In the genomic region with DNA sequence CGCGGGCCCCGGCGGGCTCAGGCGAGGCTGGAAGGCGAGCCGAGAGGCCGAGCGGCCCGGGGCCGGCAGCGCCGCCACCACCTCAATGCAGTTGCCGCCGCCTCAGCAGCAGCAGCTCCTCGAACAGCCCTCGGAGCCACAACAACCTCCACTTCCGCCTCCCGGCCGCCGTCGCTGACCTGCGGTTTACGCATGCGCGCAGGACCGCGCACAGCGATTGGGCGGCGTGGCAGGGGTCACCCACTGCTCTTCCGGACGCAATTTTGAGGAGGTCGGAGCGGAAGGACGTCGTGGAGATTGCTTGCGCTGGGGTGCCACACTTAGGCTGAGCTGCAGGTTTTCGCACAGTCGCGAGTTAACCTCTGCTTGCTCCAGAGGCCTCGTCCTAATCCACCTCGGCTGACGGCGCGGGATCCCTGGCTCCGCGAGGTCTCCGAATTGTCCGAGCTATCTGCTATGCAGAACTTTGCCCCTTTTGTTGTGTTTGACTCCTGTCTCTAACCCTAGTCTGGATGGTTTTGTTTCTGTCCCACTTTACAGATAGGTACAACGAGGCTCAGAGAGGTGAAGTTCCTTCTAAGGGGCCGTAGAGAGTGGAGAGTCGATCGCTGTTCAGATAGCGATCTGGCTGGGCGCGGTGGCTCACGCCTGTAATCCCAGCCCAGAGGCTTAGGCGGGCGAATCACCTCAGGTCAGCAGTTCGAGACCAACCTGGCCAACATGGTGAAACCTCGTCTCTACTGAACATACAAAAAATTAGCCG, we compare ENCODE assay signal across 1 cellular context.
TF ChIP-seq lines count a peak whose summit lies in the region.

A gene (plus strand): TSS at position 243 of the 763 bp plus-strand sequence. CDS start 6,657 bp downstream, outside the sequence.
A gene with protein sequence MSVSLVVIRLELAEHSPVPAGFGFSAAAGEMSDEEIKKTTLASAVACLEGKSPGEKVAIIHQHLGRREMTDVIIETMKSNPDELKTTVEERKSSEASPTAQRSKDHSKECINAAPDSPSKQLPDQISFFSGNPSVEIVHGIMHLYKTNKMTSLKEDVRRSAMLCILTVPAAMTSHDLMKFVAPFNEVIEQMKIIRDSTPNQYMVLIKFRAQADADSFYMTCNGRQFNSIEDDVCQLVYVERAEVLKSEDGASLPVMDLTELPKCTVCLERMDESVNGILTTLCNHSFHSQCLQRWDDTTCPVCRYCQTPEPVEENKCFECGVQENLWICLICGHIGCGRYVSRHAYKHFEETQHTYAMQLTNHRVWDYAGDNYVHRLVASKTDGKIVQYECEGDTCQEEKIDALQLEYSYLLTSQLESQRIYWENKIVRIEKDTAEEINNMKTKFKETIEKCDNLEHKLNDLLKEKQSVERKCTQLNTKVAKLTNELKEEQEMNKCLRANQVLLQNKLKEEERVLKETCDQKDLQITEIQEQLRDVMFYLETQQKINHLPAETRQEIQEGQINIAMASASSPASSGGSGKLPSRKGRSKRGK (minus strand): TSS at position 146 of the 763 bp plus-strand sequence. CDS start 164 bp downstream, outside the sequence.

TF ChIP-seq in HepG2, 621 proteins besides CTCF, POLR2A, EP300 and RAD21 (continued from another document and continues in another):
- TF ChIP-seq, protein P1, sequence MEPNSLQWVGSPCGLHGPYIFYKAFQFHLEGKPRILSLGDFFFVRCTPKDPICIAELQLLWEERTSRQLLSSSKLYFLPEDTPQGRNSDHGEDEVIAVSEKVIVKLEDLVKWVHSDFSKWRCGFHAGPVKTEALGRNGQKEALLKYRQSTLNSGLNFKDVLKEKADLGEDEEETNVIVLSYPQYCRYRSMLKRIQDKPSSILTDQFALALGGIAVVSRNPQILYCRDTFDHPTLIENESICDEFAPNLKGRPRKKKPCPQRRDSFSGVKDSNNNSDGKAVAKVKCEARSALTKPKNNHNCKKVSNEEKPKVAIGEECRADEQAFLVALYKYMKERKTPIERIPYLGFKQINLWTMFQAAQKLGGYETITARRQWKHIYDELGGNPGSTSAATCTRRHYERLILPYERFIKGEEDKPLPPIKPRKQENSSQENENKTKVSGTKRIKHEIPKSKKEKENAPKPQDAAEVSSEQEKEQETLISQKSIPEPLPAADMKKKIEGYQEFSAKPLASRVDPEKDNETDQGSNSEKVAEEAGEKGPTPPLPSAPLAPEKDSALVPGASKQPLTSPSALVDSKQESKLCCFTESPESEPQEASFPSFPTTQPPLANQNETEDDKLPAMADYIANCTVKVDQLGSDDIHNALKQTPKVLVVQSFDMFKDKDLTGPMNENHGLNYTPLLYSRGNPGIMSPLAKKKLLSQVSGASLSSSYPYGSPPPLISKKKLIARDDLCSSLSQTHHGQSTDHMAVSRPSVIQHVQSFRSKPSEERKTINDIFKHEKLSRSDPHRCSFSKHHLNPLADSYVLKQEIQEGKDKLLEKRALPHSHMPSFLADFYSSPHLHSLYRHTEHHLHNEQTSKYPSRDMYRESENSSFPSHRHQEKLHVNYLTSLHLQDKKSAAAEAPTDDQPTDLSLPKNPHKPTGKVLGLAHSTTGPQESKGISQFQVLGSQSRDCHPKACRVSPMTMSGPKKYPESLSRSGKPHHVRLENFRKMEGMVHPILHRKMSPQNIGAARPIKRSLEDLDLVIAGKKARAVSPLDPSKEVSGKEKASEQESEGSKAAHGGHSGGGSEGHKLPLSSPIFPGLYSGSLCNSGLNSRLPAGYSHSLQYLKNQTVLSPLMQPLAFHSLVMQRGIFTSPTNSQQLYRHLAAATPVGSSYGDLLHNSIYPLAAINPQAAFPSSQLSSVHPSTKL (CRISPR knock-in tag; IDR thresholded peaks at IDR 0.05), result 0 out of 2 replicates have a peak, but pooled peaks have one; percentile 28
- TF ChIP-seq CENPT (CRISPR knock-in tag; IDR thresholded peaks at IDR 0.05; ENCODE audit: low read depth), result peak; percentile 80; the same call in 1 of the 2 replicates
- no peak for TF ChIP-seq NFIB (CRISPR knock-in tag; IDR thresholded peaks at IDR 0.05; ENCODE audit: borderline replicate concordance)
- TF ChIP-seq HMGA1 (CRISPR knock-in tag; conservative IDR thresholded peaks at IDR 0.05), result no peak
- TF ChIP-seq MAZ (IDR thresholded peaks at IDR 0.05; ENCODE audit: borderline replicate concordance, low read depth, low read length), result no peak
- peak; percentile 82 for TF ChIP-seq MAZ (CRISPR knock-in tag; IDR thresholded peaks at IDR 0.05; ENCODE audit: low read depth)
- TF ChIP-seq SAP130 (CRISPR knock-in tag; IDR thresholded peaks at IDR 0.05; ENCODE audit: low read depth), result peak; percentile 99
- TF ChIP-seq ZNF878 (CRISPR knock-in tag; IDR thresholded peaks at IDR 0.05), result peak; percentile 55; the same call in 1 of the 2 replicates
- no peak; the same call in 1 of the 2 replicates for TF ChIP-seq DNMT3B (CRISPR knock-in tag; conservative IDR thresholded peaks at IDR 0.05)
- TF ChIP-seq SYNCRIP (IDR thresholded peaks at IDR 0.05; ENCODE audit: insufficient read depth, low read depth, low read length), result no peak
- peak; percentile 71; the same call in 1 of the 2 replicates for TF ChIP-seq ZKSCAN8 (CRISPR knock-in tag; IDR thresholded peaks at IDR 0.05; ENCODE audit: borderline replicate concordance)
- TF ChIP-seq ZNF546 (CRISPR knock-in tag; conservative IDR thresholded peaks at IDR 0.05), result 0 out of 2 replicates have a peak, but pooled peaks have one; percentile 67
- TF ChIP-seq ZNF629 (CRISPR knock-in tag; conservative IDR thresholded peaks at IDR 0.05), result peak; percentile 99
- no peak for TF ChIP-seq ZNF484 (CRISPR knock-in tag; IDR thresholded peaks at IDR 0.05; ENCODE audit: borderline replicate concordance, low read depth)
- TF ChIP-seq, protein P2, sequence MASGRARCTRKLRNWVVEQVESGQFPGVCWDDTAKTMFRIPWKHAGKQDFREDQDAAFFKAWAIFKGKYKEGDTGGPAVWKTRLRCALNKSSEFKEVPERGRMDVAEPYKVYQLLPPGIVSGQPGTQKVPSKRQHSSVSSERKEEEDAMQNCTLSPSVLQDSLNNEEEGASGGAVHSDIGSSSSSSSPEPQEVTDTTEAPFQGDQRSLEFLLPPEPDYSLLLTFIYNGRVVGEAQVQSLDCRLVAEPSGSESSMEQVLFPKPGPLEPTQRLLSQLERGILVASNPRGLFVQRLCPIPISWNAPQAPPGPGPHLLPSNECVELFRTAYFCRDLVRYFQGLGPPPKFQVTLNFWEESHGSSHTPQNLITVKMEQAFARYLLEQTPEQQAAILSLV (CRISPR knock-in tag; IDR thresholded peaks at IDR 0.05; ENCODE audit: borderline replicate concordance), result peak; percentile 87
- TF ChIP-seq RCOR2 (CRISPR knock-in tag; IDR thresholded peaks at IDR 0.05), result peak; percentile 81
- no peak for TF ChIP-seq CHD2 (IDR thresholded peaks at IDR 0.05; ENCODE audit: low read depth, low read length)
- no peak; the same call in 1 of the 2 replicates for TF ChIP-seq ZNF749 (CRISPR knock-in tag; IDR thresholded peaks at IDR 0.05; ENCODE audit: borderline replicate concordance)
- TF ChIP-seq MTF1 (CRISPR knock-in tag; IDR thresholded peaks at IDR 0.05), result no peak; the same call in 1 of the 2 replicates
- peak; percentile 72; the same call in 1 of the 2 replicates for TF ChIP-seq ZNF441 (CRISPR knock-in tag; IDR thresholded peaks at IDR 0.05; ENCODE audit: borderline replicate concordance)
- peak; percentile 93 for TF ChIP-seq NFYB (CRISPR knock-in tag; IDR thresholded peaks at IDR 0.05)
- TF ChIP-seq ZNF446 (CRISPR knock-in tag; IDR thresholded peaks at IDR 0.05), result peak; percentile 74
- TF ChIP-seq ZNF737 (CRISPR knock-in tag; IDR thresholded peaks at IDR 0.05; ENCODE audit: borderline replicate concordance), result no peak
- TF ChIP-seq, protein P3, sequence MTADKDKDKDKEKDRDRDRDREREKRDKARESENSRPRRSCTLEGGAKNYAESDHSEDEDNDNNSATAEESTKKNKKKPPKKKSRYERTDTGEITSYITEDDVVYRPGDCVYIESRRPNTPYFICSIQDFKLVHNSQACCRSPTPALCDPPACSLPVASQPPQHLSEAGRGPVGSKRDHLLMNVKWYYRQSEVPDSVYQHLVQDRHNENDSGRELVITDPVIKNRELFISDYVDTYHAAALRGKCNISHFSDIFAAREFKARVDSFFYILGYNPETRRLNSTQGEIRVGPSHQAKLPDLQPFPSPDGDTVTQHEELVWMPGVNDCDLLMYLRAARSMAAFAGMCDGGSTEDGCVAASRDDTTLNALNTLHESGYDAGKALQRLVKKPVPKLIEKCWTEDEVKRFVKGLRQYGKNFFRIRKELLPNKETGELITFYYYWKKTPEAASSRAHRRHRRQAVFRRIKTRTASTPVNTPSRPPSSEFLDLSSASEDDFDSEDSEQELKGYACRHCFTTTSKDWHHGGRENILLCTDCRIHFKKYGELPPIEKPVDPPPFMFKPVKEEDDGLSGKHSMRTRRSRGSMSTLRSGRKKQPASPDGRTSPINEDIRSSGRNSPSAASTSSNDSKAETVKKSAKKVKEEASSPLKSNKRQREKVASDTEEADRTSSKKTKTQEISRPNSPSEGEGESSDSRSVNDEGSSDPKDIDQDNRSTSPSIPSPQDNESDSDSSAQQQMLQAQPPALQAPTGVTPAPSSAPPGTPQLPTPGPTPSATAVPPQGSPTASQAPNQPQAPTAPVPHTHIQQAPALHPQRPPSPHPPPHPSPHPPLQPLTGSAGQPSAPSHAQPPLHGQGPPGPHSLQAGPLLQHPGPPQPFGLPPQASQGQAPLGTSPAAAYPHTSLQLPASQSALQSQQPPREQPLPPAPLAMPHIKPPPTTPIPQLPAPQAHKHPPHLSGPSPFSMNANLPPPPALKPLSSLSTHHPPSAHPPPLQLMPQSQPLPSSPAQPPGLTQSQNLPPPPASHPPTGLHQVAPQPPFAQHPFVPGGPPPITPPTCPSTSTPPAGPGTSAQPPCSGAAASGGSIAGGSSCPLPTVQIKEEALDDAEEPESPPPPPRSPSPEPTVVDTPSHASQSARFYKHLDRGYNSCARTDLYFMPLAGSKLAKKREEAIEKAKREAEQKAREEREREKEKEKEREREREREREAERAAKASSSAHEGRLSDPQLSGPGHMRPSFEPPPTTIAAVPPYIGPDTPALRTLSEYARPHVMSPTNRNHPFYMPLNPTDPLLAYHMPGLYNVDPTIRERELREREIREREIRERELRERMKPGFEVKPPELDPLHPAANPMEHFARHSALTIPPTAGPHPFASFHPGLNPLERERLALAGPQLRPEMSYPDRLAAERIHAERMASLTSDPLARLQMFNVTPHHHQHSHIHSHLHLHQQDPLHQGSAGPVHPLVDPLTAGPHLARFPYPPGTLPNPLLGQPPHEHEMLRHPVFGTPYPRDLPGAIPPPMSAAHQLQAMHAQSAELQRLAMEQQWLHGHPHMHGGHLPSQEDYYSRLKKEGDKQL (CRISPR knock-in tag; IDR thresholded peaks at IDR 0.05; ENCODE audit: low read depth), result no peak
- TF ChIP-seq, protein P4, sequence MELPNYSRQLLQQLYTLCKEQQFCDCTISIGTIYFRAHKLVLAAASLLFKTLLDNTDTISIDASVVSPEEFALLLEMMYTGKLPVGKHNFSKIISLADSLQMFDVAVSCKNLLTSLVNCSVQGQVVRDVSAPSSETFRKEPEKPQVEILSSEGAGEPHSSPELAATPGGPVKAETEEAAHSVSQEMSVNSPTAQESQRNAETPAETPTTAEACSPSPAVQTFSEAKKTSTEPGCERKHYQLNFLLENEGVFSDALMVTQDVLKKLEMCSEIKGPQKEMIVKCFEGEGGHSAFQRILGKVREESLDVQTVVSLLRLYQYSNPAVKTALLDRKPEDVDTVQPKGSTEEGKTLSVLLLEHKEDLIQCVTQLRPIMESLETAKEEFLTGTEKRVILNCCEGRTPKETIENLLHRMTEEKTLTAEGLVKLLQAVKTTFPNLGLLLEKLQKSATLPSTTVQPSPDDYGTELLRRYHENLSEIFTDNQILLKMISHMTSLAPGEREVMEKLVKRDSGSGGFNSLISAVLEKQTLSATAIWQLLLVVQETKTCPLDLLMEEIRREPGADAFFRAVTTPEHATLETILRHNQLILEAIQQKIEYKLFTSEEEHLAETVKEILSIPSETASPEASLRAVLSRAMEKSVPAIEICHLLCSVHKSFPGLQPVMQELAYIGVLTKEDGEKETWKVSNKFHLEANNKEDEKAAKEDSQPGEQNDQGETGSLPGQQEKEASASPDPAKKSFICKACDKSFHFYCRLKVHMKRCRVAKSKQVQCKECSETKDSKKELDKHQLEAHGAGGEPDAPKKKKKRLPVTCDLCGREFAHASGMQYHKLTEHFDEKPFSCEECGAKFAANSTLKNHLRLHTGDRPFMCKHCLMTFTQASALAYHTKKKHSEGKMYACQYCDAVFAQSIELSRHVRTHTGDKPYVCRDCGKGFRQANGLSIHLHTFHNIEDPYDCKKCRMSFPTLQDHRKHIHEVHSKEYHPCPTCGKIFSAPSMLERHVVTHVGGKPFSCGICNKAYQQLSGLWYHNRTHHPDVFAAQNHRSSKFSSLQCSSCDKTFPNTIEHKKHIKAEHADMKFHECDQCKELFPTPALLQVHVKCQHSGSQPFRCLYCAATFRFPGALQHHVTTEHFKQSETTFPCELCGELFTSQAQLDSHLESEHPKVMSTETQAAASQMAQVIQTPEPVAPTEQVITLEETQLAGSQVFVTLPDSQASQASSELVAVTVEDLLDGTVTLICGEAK (IDR thresholded peaks at IDR 0.05), result no peak
- TF ChIP-seq, protein P4 (CRISPR knock-in tag; IDR thresholded peaks at IDR 0.05), result peak; percentile 14; the same call in 1 of the 2 replicates
- TF ChIP-seq ZNF607 (CRISPR knock-in tag; IDR thresholded peaks at IDR 0.05; ENCODE audit: borderline replicate concordance), result peak; percentile 67; the same call in 1 of the 2 replicates
- TF ChIP-seq, protein P5, sequence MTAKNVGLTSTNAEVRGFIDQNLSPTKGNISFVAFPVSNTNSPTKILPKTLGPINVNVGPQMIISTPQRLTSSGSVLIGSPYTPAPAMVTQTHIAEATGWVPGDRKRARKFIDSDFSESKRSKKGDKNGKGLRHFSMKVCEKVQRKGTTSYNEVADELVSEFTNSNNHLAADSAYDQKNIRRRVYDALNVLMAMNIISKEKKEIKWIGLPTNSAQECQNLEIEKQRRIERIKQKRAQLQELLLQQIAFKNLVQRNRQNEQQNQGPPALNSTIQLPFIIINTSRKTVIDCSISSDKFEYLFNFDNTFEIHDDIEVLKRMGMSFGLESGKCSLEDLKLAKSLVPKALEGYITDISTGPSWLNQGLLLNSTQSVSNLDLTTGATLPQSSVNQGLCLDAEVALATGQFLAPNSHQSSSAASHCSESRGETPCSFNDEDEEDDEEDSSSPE (CRISPR knock-in tag; IDR thresholded peaks at IDR 0.05), result peak; percentile 66; the same call in 1 of the 2 replicates
